Comparison of ENCODE assay signal across 17 cellular contexts in genomic region chr5:37951946-37952721, GRCh38.
"Had no signal": no experiment of that assay in that cellular context is flagged by ENCODE, and none has a peak within 500 bp of the region (broad histone marks: within the 10 kb centered on the region; RNA-seq: fewer than 3 reads in every experiment).

No MANE protein-coding gene starts in this region.

- FAIRE-seq: astrocyte had no signal

- H3K4me3 ChIP-seq: lung, skin epidermis, tibial artery, vagina had no signal

- DNase-seq: activated CD4-positive, alpha-beta memory T cell treated with anti-CD3 and anti-CD28 coated beads, Interleukin-2, amount 10 ng/mL, durations not matched to agents 7 days and 5 days; activated CD4-positive, alpha-beta T cell treated with anti-CD3 and anti-CD28 coated beads for 1 hour; activated CD8-positive, alpha-beta memory T cell treated with anti-CD3 and anti-CD28 coated beads, Interleukin-2, amount 50 U/mL, for 4 hours; activated gamma-delta T cell treated with Interleukin-2 at 50 U/mL for 16 hours; activated naive CD8-positive, alpha-beta T cell treated with anti-CD3 and anti-CD28 coated beads, Interleukin-2, amount 10 ng/mL, durations not matched to agents 7 days and 5 days; activated T-cell treated with anti-CD3 and anti-CD28 coated beads, Interleukin-2, amount 50 U/mL, for 72 hours; caudate nucleus; effector memory CD8-positive, alpha-beta T cell; hypothalamus; immature natural killer cell; left cardiac atrium; tibial artery had no signal

- H3K27ac ChIP-seq: skin epidermis, tibial artery, vagina had no signal

- H3K4me1 ChIP-seq: tibial artery, vagina had no signal

- H3K9me3 ChIP-seq: tibial artery, vagina had no signal

- ATAC-seq: activated T-cell treated with anti-CD3 and anti-CD28 coated beads, Interleukin-2, amount 50 U/mL, for 72 hours; effector memory CD8-positive, alpha-beta T cell; left cardiac atrium; natural killer cell treated with Interleukin-12 subunit alpha and Interleukin-12 subunit beta and Interleukin-15 and Interleukin-18, amount 100 ng/mL, for 72 hours had no signal

- H3K27me3 ChIP-seq: vagina had no signal

- H3K36me3 ChIP-seq: tibial artery, vagina had no signal
